ENCODE assay signal across 16 cellular contexts in genomic region chr5:133508845-133509741, GRCh38.
DNase-seq lines count a peak whose midpoint lies in the region; ATAC-seq and TF ChIP-seq lines count a peak whose summit lies in the region.
"Had no signal": no experiment of that assay in that cellular context is flagged by ENCODE, and none has a peak within 500 bp of the region (broad histone marks: within the 10 kb centered on the region; RNA-seq: fewer than 3 reads in every experiment).

No MANE protein-coding gene starts in this region.

- peaks cover 3% of the 10 kb centered on the region for H3K36me3 Mint-ChIP-seq in T-helper 17 cell (ENCODE audit: low read depth)
- H3K36me3 Mint-ChIP-seq: activated CD4-positive, alpha-beta memory T cell treated with anti-CD3 and anti-CD28 coated beads for 36 hours; activated naive CD8-positive, alpha-beta T cell treated with anti-CD3 and anti-CD28 coated beads for 36 hours had no signal

- H3K4me1 Mint-ChIP-seq in T-helper 17 cell, result peaks cover 9% of the 10 kb centered on the region

- H3K27me3 Mint-ChIP-seq in T-helper 17 cell, result peaks cover 28% of the 10 kb centered on the region

- H2AFZ ChIP-seq in parathyroid adenoma, result peak overlapping the region; percentile 69

- peak overlapping the region; percentile 63 for H3K27ac Mint-ChIP-seq in T-helper 17 cell
- H3K27ac Mint-ChIP-seq: activated CD4-positive, alpha-beta memory T cell treated with anti-CD3 and anti-CD28 coated beads for 36 hours; activated naive CD8-positive, alpha-beta T cell treated with anti-CD3 and anti-CD28 coated beads for 36 hours had no signal

- TF ChIP-seq POLR2A in esophagus muscularis mucosa (IDR thresholded peaks at IDR 0.05; ENCODE audit: low read depth), result no peak

- WGBS in esophagus muscularis mucosa, result 90% methylated on average over 3 of the region's 3 CpGs

- H3K9ac ChIP-seq in parathyroid adenoma, result no peak overlapping the region

- ATAC-seq in T-helper 17 cell, result no peak
- no peak for ATAC-seq in HG03460 (IDR thresholded peaks at IDR 0.05; ENCODE audit: unreplicated experiment)
- ATAC-seq: heart left ventricle had no signal

- peaks cover 3% of the 10 kb centered on the region for H3K79me2 ChIP-seq in parathyroid adenoma

- no peak overlapping the region for H3K4me3 Mint-ChIP-seq in T-helper 17 cell
- H3K4me3 Mint-ChIP-seq: activated CD4-positive, alpha-beta memory T cell treated with anti-CD3 and anti-CD28 coated beads for 36 hours; activated naive CD8-positive, alpha-beta T cell treated with anti-CD3 and anti-CD28 coated beads for 36 hours had no signal

- no peak overlapping the region for H3K4me2 ChIP-seq in parathyroid adenoma (ENCODE audit: low read length)

- H3K36me3 ChIP-seq in esophagus muscularis mucosa (no peaks in the 10 kb centered on the region), parathyroid adenoma (ENCODE audit: control insufficient read depth, insufficient read depth, low read length) (no peaks in the 10 kb centered on the region)
- H3K36me3 ChIP-seq: heart left ventricle, suprapubic skin had no signal

- no peak overlapping the region for H3K27ac ChIP-seq in esophagus muscularis mucosa (replicated peaks in 1 of 4)
- peak overlapping the region; percentile 45 for H3K27ac ChIP-seq in parathyroid adenoma
- H3K27ac ChIP-seq: heart left ventricle, suprapubic skin had no signal

- H3K9me3 ChIP-seq in T-helper 17 cell (ENCODE audit: control insufficient read depth, low read length, poor library complexity, severe bottlenecking), result no peaks in the 10 kb centered on the region
- H3K9me3 ChIP-seq in esophagus muscularis mucosa, result no peaks in the 10 kb centered on the region
- no peaks in the 10 kb centered on the region for H3K9me3 ChIP-seq in parathyroid adenoma (ENCODE audit: control insufficient read depth, low read length)
- H3K9me3 ChIP-seq: heart left ventricle, suprapubic skin had no signal

- no peaks in the 10 kb centered on the region for H3K4me1 ChIP-seq in esophagus muscularis mucosa
- H3K4me1 ChIP-seq in parathyroid adenoma, result peaks cover 31% of the 10 kb centered on the region
- H3K4me1 ChIP-seq: heart left ventricle, suprapubic skin had no signal

- H3K27me3 ChIP-seq in esophagus muscularis mucosa (no peaks in the 10 kb centered on the region), parathyroid adenoma (ENCODE audit: control insufficient read depth, insufficient read depth, low read length) (no peaks in the 10 kb centered on the region)

- intact Hi-C loops in esophagus muscularis mucosa (cut with DNase I), result no loop called here

- H3K4me3 ChIP-seq in esophagus muscularis mucosa (no peak overlapping the region), parathyroid adenoma (ENCODE audit: low read depth, low read length) (no peak overlapping the region)
- H3K4me3 ChIP-seq: heart left ventricle, suprapubic skin had no signal

- TF ChIP-seq CTCF in esophagus muscularis mucosa (IDR thresholded peaks at IDR 0.05) (no peak), parathyroid adenoma (IDR thresholded peaks at IDR 0.05) (no peak)

- no peak for TF ChIP-seq EP300 in esophagus muscularis mucosa (IDR thresholded peaks at IDR 0.05)

- DNase-seq in MV-4-11 (lab: John Stamatoyannopoulos, UW), result peak; percentile 5
- DNase-seq in T-helper 17 cell, result no peak
- DNase-seq in esophagus muscularis mucosa (ENCODE audit: extremely low spot score), result peak; percentile 74
- no peak for DNase-seq in NCI-H1417 treated with DMSO at 0.1 percent for 48 hours (lab: John Stamatoyannopoulos, UW)
- DNase-seq in A172 (ENCODE audit: low spot score), result no peak
- DNase-seq: activated CD4-positive, alpha-beta memory T cell treated with anti-CD3 and anti-CD28 coated beads for 36 hours; activated naive CD8-positive, alpha-beta T cell treated with anti-CD3 and anti-CD28 coated beads for 36 hours; activated T-cell treated with anti-CD3 and anti-CD28 coated beads, Interleukin-2, amount 50 U/mL, for 48 hours; heart left ventricle; NCI-H226; posterior cingulate gyrus; small intestine; stimulated activated CD4-positive, alpha-beta T cell treated with anti-CD3 and anti-CD28 coated beads, Interleukin-4, amount 100 ng/mL, for 24 hours had no signal

Comparison
In these comparisons a context has a peak if more than half of its experiments do, and no peak if none do; other contexts are left out.
1. DNase-seq: peak in MV-4-11 (single experiment) and esophagus muscularis mucosa (single experiment); none in T-helper 17 cell (0 of 3), NCI-H1417 treated with DMSO at 0.1 percent for 48 hours (single experiment) and A172 (single experiment).